Comparison of ENCODE assay signal across 8 cellular contexts in genomic region chr11:72848846-72849466, GRCh38. TPM values are rescaled to one million over a fixed set of nuclear protein-coding genes. Genes with fewer than 3 reads are reported as not detected.
DNase-seq lines count a peak whose midpoint lies in the region; ATAC-seq and TF ChIP-seq lines count a peak whose summit lies in the region.

No MANE protein-coding gene starts in this region.

- peak; percentile 26 for TF ChIP-seq CTCF in WTC11 (IDR thresholded peaks at IDR 0.05)

- H3K36me3 Mint-ChIP-seq in WTC11: no peaks in the 10 kb centered on the region

- POLR2A ChIA-PET in WTC11 (lab: Charles Lee): no interaction called here

- H3K27ac Mint-ChIP-seq in WTC11: no peak overlapping the region

- CTCF ChIA-PET in WTC11 (lab: Charles Lee): interaction anchor here (0.5 to 1.4 kb wide), 4 partner anchors 17 to 124 kb away, joined by 3 to 9 read pairs (median 4); no protein-coding TSS in a partner anchor

- H3K4me3 Mint-ChIP-seq in WTC11: no peak overlapping the region

- ATAC-seq in WTC11 (peak; percentile 87), HG03280 (IDR thresholded peaks at IDR 0.05; ENCODE audit: unreplicated experiment) (no peak)

- no peaks in the 10 kb centered on the region for H3K27me3 Mint-ChIP-seq in WTC11 (ENCODE audit: low read depth)

- no peaks in the 10 kb centered on the region for H3K9me3 Mint-ChIP-seq in WTC11

- no peaks in the 10 kb centered on the region for H3K4me1 Mint-ChIP-seq in WTC11

- DNase-seq in NCI-H1436 (lab: John Stamatoyannopoulos, UW) (peak; percentile 9), NCI-H1436 treated with DMSO at 0.1 percent for 48 hours (lab: John Stamatoyannopoulos, UW) (no peak), Kasumi-1 (lab: John Stamatoyannopoulos, UW) (peak; percentile 47 to 60), WTC11 (ENCODE audit: low spot score) (peak; percentile 54), fibroblast of the conjunctiva (ENCODE audit: low read depth) (peak; percentile 34), renal cortical epithelial cell (ENCODE audit: low read depth) (peak; percentile 28), NCI-H1048 (lab: John Stamatoyannopoulos, UW) (no peak)

TF ChIP-seq in WTC11, 78 proteins besides CTCF, POLR2A, EP300 and RAD21:
- no peak for TF ChIP-seq ZNF425 (CRISPR knock-in tag; conservative IDR thresholded peaks at IDR 0.05)
- TF ChIP-seq SMAD4 (CRISPR knock-in tag; IDR thresholded peaks at IDR 0.05): no peak
- no peak for TF ChIP-seq FOXK1 (CRISPR knock-in tag; IDR thresholded peaks at IDR 0.05)

RNA-seq across cellular contexts. Expression of gene ATG16L2, which starts 34.7 kb away (rescaled TPM):
- total RNA-seq in WTC11 (2021): 22.2 to 29.0 TPM (median 28.6 TPM) in 3 replicates
- 15.3 and 16.1 TPM in 2 replicates for total RNA-seq in renal cortical epithelial cell

RNA-seq across cellular contexts. Expression of gene STARD10, which starts 55.1 kb away (rescaled TPM):
- total RNA-seq in WTC11 (2021): 32.0 to 40.9 TPM (median 36.6 TPM) in 3 replicates
- 41.8 and 108 TPM in 2 replicates for total RNA-seq in renal cortical epithelial cell

Comparison
In these comparisons a context has a peak if more than half of its experiments do, and no peak if none do; other contexts are left out.
1. DNase-seq: peak in NCI-H1436 (single experiment), Kasumi-1 (2 of 2), WTC11 (single experiment), fibroblast of the conjunctiva (single experiment) and renal cortical epithelial cell (single experiment); none in NCI-H1436 treated with DMSO at 0.1 percent for 48 hours (single experiment) and NCI-H1048 (single experiment).